Comparison of ENCODE assay signal across 15 cellular contexts in the genomic region with DNA sequence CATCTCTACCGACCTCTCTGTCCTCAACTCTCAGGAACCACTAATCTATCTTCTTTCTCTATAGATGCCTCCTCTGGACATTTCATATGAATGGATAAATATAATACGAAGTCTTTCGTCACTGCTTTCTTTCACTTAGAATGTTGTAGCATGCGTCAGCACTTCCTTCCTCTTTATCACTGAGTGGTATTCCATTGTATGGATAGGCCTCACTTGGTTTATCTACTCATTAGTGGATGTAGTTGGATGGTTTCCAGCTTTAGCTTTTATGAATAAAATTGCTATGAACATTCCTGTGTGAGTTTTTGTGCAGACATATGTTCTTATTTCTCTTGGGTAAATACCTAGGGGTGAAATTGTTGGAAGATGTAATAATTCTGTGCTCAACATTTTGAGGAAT.
"Had no signal": no experiment of that assay in that cellular context is flagged by ENCODE, and none has a peak within 500 bp of the region (broad histone marks: within the 10 kb centered on the region; RNA-seq: fewer than 3 reads in every experiment).

No MANE protein-coding gene starts in this region.

- ATAC-seq: activated T-cell treated with anti-CD3 and anti-CD28 coated beads, Interleukin-2, amount 50 U/mL, for 72 hours; pancreas; stimulated activated naive CD8-positive, alpha-beta T cell treated with anti-CD3 and anti-CD28 coated beads, Interleukin-15, Interleukin-2, amounts not matched to agents 100 U/mL and 50 U/mL, for 24 hours had no signal

- H3K27ac ChIP-seq: neural progenitor cell, pancreas, upper lobe of left lung had no signal

- H3K4me3 ChIP-seq: neural progenitor cell, pancreas, upper lobe of left lung had no signal

- H3K36me3 Mint-ChIP-seq: activated CD4-positive, alpha-beta memory T cell treated with anti-CD3 and anti-CD28 coated beads for 36 hours; activated naive CD8-positive, alpha-beta T cell treated with anti-CD3 and anti-CD28 coated beads, Interleukin-2, amount 10 ng/mL, durations not matched to agents 7 days and 5 days; mesothelial cell of epicardium; neural progenitor cell had no signal

- H3K4me3 Mint-ChIP-seq: activated CD4-positive, alpha-beta memory T cell treated with anti-CD3 and anti-CD28 coated beads for 36 hours; activated naive CD8-positive, alpha-beta T cell treated with anti-CD3 and anti-CD28 coated beads, Interleukin-2, amount 10 ng/mL, durations not matched to agents 7 days and 5 days; activated T-cell treated with anti-CD3 and anti-CD28 coated beads, Interleukin-2, amount 50 U/mL, for 72 hours; dendritic cell treated with granulocyte-macrophage colony-stimulating factor and Interleukin-4, amounts not matched to agents 40 ng/mL and 50 ng/mL, for 4 days; endodermal cell; mesothelial cell of epicardium; neural progenitor cell had no signal

- H3K27ac Mint-ChIP-seq: activated CD4-positive, alpha-beta memory T cell treated with anti-CD3 and anti-CD28 coated beads for 36 hours; activated naive CD8-positive, alpha-beta T cell treated with anti-CD3 and anti-CD28 coated beads, Interleukin-2, amount 10 ng/mL, durations not matched to agents 7 days and 5 days; activated T-cell treated with anti-CD3 and anti-CD28 coated beads, Interleukin-2, amount 50 U/mL, for 72 hours; dendritic cell treated with granulocyte-macrophage colony-stimulating factor and Interleukin-4, amounts not matched to agents 40 ng/mL and 50 ng/mL, for 4 days; endodermal cell; mesothelial cell of epicardium; neural progenitor cell had no signal

- H3K27me3 ChIP-seq: neural progenitor cell, pancreas, upper lobe of left lung had no signal

- H3K4me1 Mint-ChIP-seq: activated naive CD8-positive, alpha-beta T cell treated with anti-CD3 and anti-CD28 coated beads, Interleukin-2, amount 10 ng/mL, durations not matched to agents 7 days and 5 days; neural progenitor cell had no signal

- H3K36me3 ChIP-seq: neural progenitor cell, pancreas, upper lobe of left lung had no signal

- H3K9me3 Mint-ChIP-seq: endodermal cell, neural progenitor cell had no signal

- DNase-seq: activated CD4-positive, alpha-beta memory T cell treated with anti-CD3 and anti-CD28 coated beads for 36 hours; activated CD4-positive, alpha-beta T cell treated with anti-CD3 and anti-CD28 coated beads for 1 hour; activated naive CD8-positive, alpha-beta T cell treated with anti-CD3 and anti-CD28 coated beads, Interleukin-2, amount 10 ng/mL, durations not matched to agents 7 days and 5 days; activated T-cell treated with anti-CD3 and anti-CD28 coated beads, Interleukin-2, amount 50 U/mL, for 72 hours; anterior cingulate cortex; endodermal cell; hypothalamus; pancreas; stimulated activated CD4-positive, alpha-beta T cell treated with anti-CD3 and anti-CD28 coated beads, Interleukin-4, amount 100 ng/mL, for 1 hour; stimulated activated CD8-positive, alpha-beta memory T cell treated with anti-CD3 and anti-CD28 coated beads, Interleukin-4, amount 100 ng/mL, for 48 hours; stimulated activated naive CD8-positive, alpha-beta T cell treated with anti-CD3 and anti-CD28 coated beads, Interleukin-15, Interleukin-2, amounts not matched to agents 100 U/mL and 50 U/mL, for 24 hours; upper lobe of left lung had no signal

- H3K27me3 Mint-ChIP-seq: activated CD4-positive, alpha-beta memory T cell treated with anti-CD3 and anti-CD28 coated beads for 36 hours; activated naive CD8-positive, alpha-beta T cell treated with anti-CD3 and anti-CD28 coated beads, Interleukin-2, amount 10 ng/mL, durations not matched to agents 7 days and 5 days; dendritic cell treated with granulocyte-macrophage colony-stimulating factor and Interleukin-4, amounts not matched to agents 40 ng/mL and 50 ng/mL, for 4 days had no signal
